Comparison of ENCODE assay signal across 21 cellular contexts in genomic region chr11:3622521-3622920, GRCh38. TPM values are rescaled to one million over a fixed set of nuclear protein-coding genes. Genes with fewer than 3 reads are reported as not detected.
A peak's percentile ranks its signal among the peaks of the same experiment; 100 is the strongest.
DNase-seq lines count a peak whose midpoint lies in the region; ATAC-seq, FAIRE-seq and TF ChIP-seq lines count a peak whose summit lies in the region.
"Had no signal": no experiment of that assay in that cellular context is flagged by ENCODE, and none has a peak within 500 bp of the region (broad histone marks: within the 10 kb centered on the region; RNA-seq: fewer than 3 reads in every experiment).

No MANE protein-coding gene starts in this region.

- no peaks in the 10 kb centered on the region for H3K79me2 ChIP-seq in GM12878 (ENCODE audit: control insufficient read depth, insufficient read depth, low read length)

- H2AK5ac ChIP-seq in neuronal stem cell (ENCODE audit: low read depth, low read length), result no peak overlapping the region

- no peaks in the 10 kb centered on the region for H3K4me1 ChIP-seq in GM12878 (ENCODE audit: control insufficient read depth, insufficient read depth, low read length)
- no peaks in the 10 kb centered on the region for H3K4me1 ChIP-seq in neuronal stem cell (ENCODE audit: control insufficient read depth in 2 of 2, insufficient read depth in 1 of 2, low read depth in 1 of 2, low read length in 2 of 2)
- no peaks in the 10 kb centered on the region for H3K4me1 ChIP-seq in upper lobe of right lung
- no peaks in the 10 kb centered on the region for H3K4me1 ChIP-seq in ovary (ENCODE audit: insufficient read depth)

- no peak overlapping the region for H2BK120ac ChIP-seq in neuronal stem cell (ENCODE audit: low read depth, low read length)

- H3K23ac ChIP-seq in neuronal stem cell (ENCODE audit: low read depth, low read length, poor library complexity), result no peak overlapping the region

- no peak overlapping the region for H2BK5ac ChIP-seq in neuronal stem cell (ENCODE audit: low read length)

- H3K4me3 ChIP-seq in GM12878 (no peak overlapping the region), neuronal stem cell (ENCODE audit: low read length in 2 of 2) (no peak overlapping the region), upper lobe of right lung (no peak overlapping the region), ovary (no peak overlapping the region)
- H3K4me3 ChIP-seq: BLaER1, GM23338 had no signal

- in situ Hi-C loops in GM12878 (cut with MboI), result no loop called here

- RAD21 ChIA-PET in GM12878 (lab: Charles Lee; ENCODE audit: unreplicated experiment), result no interaction called here

- H3K4me2 ChIP-seq in GM12878 (ENCODE audit: control insufficient read depth, insufficient read depth), result no peak overlapping the region
- no peak overlapping the region for H3K4me2 ChIP-seq in neuronal stem cell (ENCODE audit: insufficient read depth, low read length, poor library complexity, severe bottlenecking)
- H3K4me2 ChIP-seq: BLaER1, GM23338 had no signal

- ATAC-seq in GM12878 (peak; percentile 26), upper lobe of right lung (no peak), HG02938 (IDR thresholded peaks at IDR 0.05; ENCODE audit: unreplicated experiment) (no peak), HG03457 (IDR thresholded peaks at IDR 0.05; ENCODE audit: unreplicated experiment) (no peak)
- ATAC-seq: GM23338, HepG2 had no signal

- no peaks in the 10 kb centered on the region for H4K20me1 ChIP-seq in GM12878 (ENCODE audit: control insufficient read depth, insufficient read depth)
- H4K20me1 ChIP-seq: BLaER1 had no signal

- H2AFZ ChIP-seq in GM12878 (ENCODE audit: control insufficient read depth, low read depth, low read length), result no peak overlapping the region
- H2AFZ ChIP-seq in neuronal stem cell (ENCODE audit: low read length), result no peak overlapping the region
- H2AFZ ChIP-seq: GM23338 had no signal

- H3K14ac ChIP-seq in neuronal stem cell (ENCODE audit: low read length), result no peak overlapping the region

- no peak for TF ChIP-seq RAD21 in GM12878 (IDR thresholded peaks at IDR 0.05; ENCODE audit: insufficient read depth, low read depth, low read length)

- no peak overlapping the region for H4K8ac ChIP-seq in neuronal stem cell (ENCODE audit: low read depth, low read length)

- CTCF ChIA-PET in GM12878 (lab: Yijun Ruan, JAX), result no interaction called here

- WGBS in GM12878 (ENCODE audit: insufficient coverage, insufficient replicate concordance, low lambda C conversion rate, missing lambda C conversion rate), result 21% methylated on average over 4 of the region's 4 CpGs
- WGBS in neuronal stem cell (ENCODE audit: extremely low coverage in 2 of 2, insufficient read length in 2 of 2, insufficient replicate concordance in 1 of 2), 2 donors, result no CpG with 5 or more reads among the region's 4 CpGs
- 73 to 85% (median 79%) methylated on average over 4 of the region's 4 CpGs for WGBS in ovary, 3 donors

- H3K18ac ChIP-seq in neuronal stem cell (ENCODE audit: low read length), result peak overlapping the region; percentile 32

- TF ChIP-seq CTCF in GM12878 (IDR thresholded peaks at IDR 0.05 in 2 of 3, conservative IDR thresholded peaks at IDR 0.05 in 1 of 3; ENCODE audit: control insufficient read depth in 2 of 3, extremely low read depth in 1 of 3, insufficient read depth in 1 of 3, low read depth in 3 of 3, low read length in 3 of 3) (no peak), upper lobe of right lung (IDR thresholded peaks at IDR 0.05) (no peak), ovary (IDR thresholded peaks at IDR 0.05) (no peak)

- no peak overlapping the region for H2BK12ac ChIP-seq in neuronal stem cell (ENCODE audit: low read length)

- intact Hi-C loops in GM12878 (cut with micrococcal nuclease; ENCODE audit: unreplicated experiment) (no loop called here), upper lobe of right lung (cut with DNase I) (no loop called here), ovary (cut with DNase I) (no loop called here)

- POLR2A ChIA-PET in GM12878 (lab: Charles Lee), result no interaction called here

- no peak for TF ChIP-seq POLR2A in GM12892 (IDR thresholded peaks at IDR 0.05; ENCODE audit: low read depth, low read length)
- TF ChIP-seq POLR2A in GM12878 (IDR thresholded peaks at IDR 0.05; ENCODE audit: low read depth, low read length), result no peak
- no peak for TF ChIP-seq POLR2A in ovary (IDR thresholded peaks at IDR 0.05)

- no peak overlapping the region for H2BK15ac ChIP-seq in neuronal stem cell (ENCODE audit: low read length)

- SMC1A ChIA-PET in GM12878 (lab: Charles Lee; ENCODE audit: uncharacterized antibody, unreplicated experiment), result no interaction called here

- no peak for TF ChIP-seq EP300 in GM12878 (IDR thresholded peaks at IDR 0.05; ENCODE audit: borderline replicate concordance in 1 of 2, control insufficient read depth in 1 of 2, low read depth in 2 of 2, low read length in 2 of 2)
- no peak for TF ChIP-seq EP300 in ovary (IDR thresholded peaks at IDR 0.05)

- no peaks in the 10 kb centered on the region for H3K9me3 ChIP-seq in GM12878 (replicated peaks; ENCODE audit: control insufficient read depth, insufficient read depth, low read length)
- H3K9me3 ChIP-seq in neuronal stem cell (replicated peaks in 1 of 2; ENCODE audit: control insufficient read depth in 2 of 2, insufficient read depth in 1 of 2, low read depth in 1 of 2, low read length in 2 of 2), result no peaks in the 10 kb centered on the region
- H3K9me3 ChIP-seq in upper lobe of right lung, result no peaks in the 10 kb centered on the region
- H3K9me3 ChIP-seq in ovary, result no peaks in the 10 kb centered on the region
- H3K9me3 ChIP-seq: BLaER1 had no signal

- no peak overlapping the region for H3K27ac ChIP-seq in GM12878 (ENCODE audit: control insufficient read depth, insufficient read depth)
- H3K27ac ChIP-seq in neuronal stem cell (replicated peaks; ENCODE audit: low read length), result no peak overlapping the region
- no peak overlapping the region for H3K27ac ChIP-seq in upper lobe of right lung
- H3K27ac ChIP-seq in ovary, result no peak overlapping the region
- H3K27ac ChIP-seq: BLaER1 had no signal

- H3K27me3 ChIP-seq in GM12878 (replicated peaks in 1 of 2; ENCODE audit: control insufficient read depth in 2 of 2, insufficient read depth in 2 of 2, low read length in 1 of 2) (no peaks in the 10 kb centered on the region), neuronal stem cell (ENCODE audit: control insufficient read depth in 3 of 3, insufficient read depth in 3 of 3, low read depth in 1 of 3, low read length in 3 of 3) (no peaks in the 10 kb centered on the region), upper lobe of right lung (no peaks in the 10 kb centered on the region), ovary (no peaks in the 10 kb centered on the region)
- H3K27me3 ChIP-seq: BLaER1 had no signal

- no TSS peak for BruUV-seq in GM12878 (replicated peaks; lab: Mats Ljungman, UMichigan)

- H3K36me3 ChIP-seq in GM12878 (ENCODE audit: control insufficient read depth in 2 of 2, insufficient read depth in 2 of 2, low read length in 1 of 2), result no peaks in the 10 kb centered on the region
- H3K36me3 ChIP-seq in neuronal stem cell (replicated peaks in 1 of 2; ENCODE audit: control insufficient read depth in 2 of 2, insufficient read depth in 2 of 2, low read length in 2 of 2), result no peaks in the 10 kb centered on the region
- H3K36me3 ChIP-seq in upper lobe of right lung, result no peaks in the 10 kb centered on the region
- H3K36me3 ChIP-seq in ovary, result no peaks in the 10 kb centered on the region
- H3K36me3 ChIP-seq: BLaER1 had no signal

- DNase-seq in GM12892 (ENCODE audit: insufficient read length), result no peak
- no peak for DNase-seq in GM12878 (ENCODE audit: low read depth, low spot score)
- no peak for DNase-seq in neuronal stem cell (ENCODE audit: low spot score)
- DNase-seq in upper lobe of right lung, result peak; percentile 30
- DNase-seq in ovary, result no peak
- DNase-seq: 8988T; Calu3; CD4-positive, alpha-beta memory T cell; DMS79 treated with DMSO at 0.1 percent for 48 hours; HCEC 1CT had no signal

- H3K79me1 ChIP-seq in neuronal stem cell (ENCODE audit: low read depth, low read length), result no peaks in the 10 kb centered on the region

- peak; percentile 9 for FAIRE-seq in GM12892 (lab: Jason Lieb, UNC)
- FAIRE-seq in GM12878 (lab: Jason Lieb, UNC), result no peak
- FAIRE-seq: H54, HepG2 had no signal

- no peak overlapping the region for H4K91ac ChIP-seq in neuronal stem cell (ENCODE audit: low read depth, low read length, poor library complexity)

- H3K9ac ChIP-seq in GM12878 (ENCODE audit: control insufficient read depth, insufficient read depth, low read length), result no peak overlapping the region
- no peak overlapping the region for H3K9ac ChIP-seq in neuronal stem cell (ENCODE audit: low read depth, low read length, poor library complexity)
- H3K9ac ChIP-seq: BLaER1 had no signal

- H3K4ac ChIP-seq in neuronal stem cell (ENCODE audit: low read length), result no peak overlapping the region

RNA-seq across cellular contexts. Expression of gene ART5, which starts 19.3 kb away (rescaled TPM):
- polyA plus RNA-seq in GM12892 (2012; ENCODE audit: missing spikeins), result not detected
- total RNA-seq in GM12878 (2013; cell fraction: nucleolus; rRNA removed), result not detected in 2 replicates
- total RNA-seq in GM12878 (2014; rRNA removed) (not detected in 2 replicates), GM12878 (2014; rRNA removed; fragmentation: Illumina TruSeq; extraction: Trizol) (not detected in 2 replicates), GM12878 (2021) (not detected in 2 replicates), upper lobe of right lung (1.2 TPM), ovary (1 to 10 TPM; 1.3 to 6.5 (median 3.8) TPM)
- polyA plus RNA-seq in GM12878 (2011; ENCODE audit: low read depth), result not detected
- polyA plus RNA-seq in GM12878 (2011; rRNA removed) (not detected in 2 replicates), GM12878 (2014; fragmentation: Illumina TruSeq; extraction: Trizol) (not detected in 2 replicates), GM12878 (2014; fragmentation: Nextera tagmentation; extraction: Ambion mirVana) (not detected), GM12878 (2014; rRNA removed) (0.06 TPM in 1 of 2 replicates, not detected in the other), GM12878 (2016; fragmentation: Nextera tagmentation; extraction: Ambion mirVana) (not detected), ovary (1 to 10 TPM; 2.8 to 3.1 TPM)
- not detected in 2 replicates for polyA plus RNA-seq in GM12878 (2011; cell fraction: cytosol; rRNA removed)
- not detected in 2 replicates for polyA plus RNA-seq in GM12878 (2011; cell fraction: nucleus; rRNA removed)
- not detected in 2 replicates for polyA plus RNA-seq in GM12878 (2012)
- polyA minus RNA-seq in GM12878 (2011; rRNA and poly(A)+ RNA removed), result not detected in 2 replicates
- polyA minus RNA-seq in GM12878 (2011; cell fraction: cytosol; rRNA and poly(A)+ RNA removed), result not detected in 2 replicates
- not detected in 2 replicates for polyA minus RNA-seq in GM12878 (2011; cell fraction: nucleus; rRNA and poly(A)+ RNA removed)
- polyA plus RNA-seq in neuronal stem cell (2013, experiment 1 of 2), result 3.4 TPM
- polyA plus RNA-seq in neuronal stem cell (2013, experiment 2 of 2), result 3.3 TPM
- total RNA-seq: A673; Calu3; CD4-positive, alpha-beta memory T cell had no signal
- polyA plus RNA-seq: CD14-positive monocyte; CD4-positive, alpha-beta memory T cell; IgD-negative memory B cell had no signal

RNA-seq across cellular contexts. Expression of gene ART1, which starts 22.4 kb away (rescaled TPM):
- not detected for polyA plus RNA-seq in GM12892 (2012; ENCODE audit: missing spikeins)
- not detected in 2 replicates for total RNA-seq in GM12878 (2013; cell fraction: nucleolus; rRNA removed)
- not detected in 2 replicates for total RNA-seq in GM12878 (2014; rRNA removed)
- not detected in 2 replicates for total RNA-seq in GM12878 (2014; rRNA removed; fragmentation: Illumina TruSeq; extraction: Trizol)
- total RNA-seq in GM12878 (2021), result not detected in 2 replicates
- not detected for polyA plus RNA-seq in GM12878 (2011; ENCODE audit: low read depth)
- not detected in 2 replicates for polyA plus RNA-seq in GM12878 (2011; rRNA removed)
- not detected in 2 replicates for polyA plus RNA-seq in GM12878 (2011; cell fraction: cytosol; rRNA removed)
- not detected in 2 replicates for polyA plus RNA-seq in GM12878 (2011; cell fraction: nucleus; rRNA removed)
- not detected in 2 replicates for polyA plus RNA-seq in GM12878 (2012)
- polyA plus RNA-seq in GM12878 (2014; fragmentation: Illumina TruSeq; extraction: Trizol), result not detected in 2 replicates
- polyA plus RNA-seq in GM12878 (2014; fragmentation: Nextera tagmentation; extraction: Ambion mirVana), result not detected
- polyA plus RNA-seq in GM12878 (2014; rRNA removed), result not detected in 2 replicates
- polyA plus RNA-seq in GM12878 (2016; fragmentation: Nextera tagmentation; extraction: Ambion mirVana), result not detected
- not detected in 2 replicates for polyA minus RNA-seq in GM12878 (2011; rRNA and poly(A)+ RNA removed)
- polyA minus RNA-seq in GM12878 (2011; cell fraction: cytosol; rRNA and poly(A)+ RNA removed), result not detected in 2 replicates
- polyA minus RNA-seq in GM12878 (2011; cell fraction: nucleus; rRNA and poly(A)+ RNA removed), result not detected in 2 replicates
- not detected for polyA plus RNA-seq in neuronal stem cell (2013, experiment 1 of 2)
- polyA plus RNA-seq in neuronal stem cell (2013, experiment 2 of 2), result 0.03 TPM
- total RNA-seq in upper lobe of right lung, result 0.29 TPM
- under 1 TPM in 1 of 7 donors, not detected in 6; 0.15 TPM for total RNA-seq in ovary
- polyA plus RNA-seq in ovary, result not detected
- total RNA-seq: A673; Calu3; CD4-positive, alpha-beta memory T cell; G401; GM23338; HepG2 had no signal
- polyA plus RNA-seq: AG04450; CD14-positive monocyte; CD4-positive, alpha-beta memory T cell; GM23338; HepG2; IgD-negative memory B cell had no signal

RNA-seq across cellular contexts. Expression of gene CHRNA10, which starts 48.7 kb away (rescaled TPM):
- 0.53 TPM for polyA plus RNA-seq in GM12892 (2012; ENCODE audit: missing spikeins)
- 1.8 and 3.0 TPM in 2 replicates for total RNA-seq in GM12878 (2013; cell fraction: nucleolus; rRNA removed)
- 1.0 and 1.5 TPM in 2 replicates for total RNA-seq in GM12878 (2014; rRNA removed)
- 0.85 and 1.2 TPM in 2 replicates for total RNA-seq in GM12878 (2014; rRNA removed; fragmentation: Illumina TruSeq; extraction: Trizol)
- total RNA-seq in GM12878 (2021), result 0.93 and 1.5 TPM in 2 replicates
- 0.38 TPM for polyA plus RNA-seq in GM12878 (2011; ENCODE audit: low read depth)
- polyA plus RNA-seq in GM12878 (2011; rRNA removed), result 0.24 and 0.39 TPM in 2 replicates
- 0.37 and 0.75 TPM in 2 replicates for polyA plus RNA-seq in GM12878 (2011; cell fraction: cytosol; rRNA removed)
- polyA plus RNA-seq in GM12878 (2011; cell fraction: nucleus; rRNA removed), result 2.4 and 2.8 TPM in 2 replicates
- polyA plus RNA-seq in GM12878 (2012), result 0.35 and 0.38 TPM in 2 replicates
- 0.33 and 0.73 TPM in 2 replicates for polyA plus RNA-seq in GM12878 (2014; fragmentation: Illumina TruSeq; extraction: Trizol)
- polyA plus RNA-seq in GM12878 (2014; fragmentation: Nextera tagmentation; extraction: Ambion mirVana), result under 1 TPM; 0.14 to 0.31 TPM
- polyA plus RNA-seq in GM12878 (2014; rRNA removed), result 0.68 and 1.4 TPM in 2 replicates
- under 1 TPM; 0.32 to 0.45 TPM for polyA plus RNA-seq in GM12878 (2016; fragmentation: Nextera tagmentation; extraction: Ambion mirVana)
- polyA minus RNA-seq in GM12878 (2011; rRNA and poly(A)+ RNA removed), result 1.6 and 2.1 TPM in 2 replicates
- polyA minus RNA-seq in GM12878 (2011; cell fraction: cytosol; rRNA and poly(A)+ RNA removed), result not detected in 2 replicates
- 1.8 and 6.2 TPM in 2 replicates for polyA minus RNA-seq in GM12878 (2011; cell fraction: nucleus; rRNA and poly(A)+ RNA removed)
- polyA plus RNA-seq in neuronal stem cell (2013, experiment 1 of 2), result 0.24 TPM
- 0.30 TPM for polyA plus RNA-seq in neuronal stem cell (2013, experiment 2 of 2)
- 1.2 TPM for total RNA-seq in upper lobe of right lung
- total RNA-seq in ovary, result 1 to 10 TPM in 4 of 7 donors, under 1 TPM in 3; 0.34 to 3.9 (median 1.1) TPM
- polyA plus RNA-seq in ovary, result under 1 TPM; 0.54 to 0.72 TPM
- polyA plus RNA-seq: CD14-positive monocyte had no signal
